ENCODE assay signal across 17 cellular contexts in genomic region chr9:33403941-33404781, GRCh38. TPM values are rescaled to one million over a fixed set of nuclear protein-coding genes. Genes with fewer than 3 reads are reported as not detected.
A peak's percentile ranks its signal among the peaks of the same experiment; 100 is the strongest.
DNase-seq lines count a peak whose midpoint lies in the region; ATAC-seq and TF ChIP-seq lines count a peak whose summit lies in the region.
"Had no signal": no experiment of that assay in that cellular context is flagged by ENCODE, and none has a peak within 500 bp of the region (broad histone marks: within the 10 kb centered on the region; RNA-seq: fewer than 3 reads in every experiment).

No MANE protein-coding gene starts in this region.

- H3K4me1 ChIP-seq in mammary epithelial cell (ENCODE audit: insufficient read depth, low read length) (peaks cover 21% of the 10 kb centered on the region), right cardiac atrium (ENCODE audit: control insufficient read depth, insufficient read depth, low read length) (no peaks in the 10 kb centered on the region), gastrocnemius medialis (peaks cover 24 to 30% of the 10 kb centered on the region in 2 donors), testis (peaks cover 18% of the 10 kb centered on the region)

- BruUV-seq in mammary epithelial cell (replicated peaks; lab: Mats Ljungman, UMichigan) = no TSS peak

- H3K27me3 ChIP-seq in mammary epithelial cell (ENCODE audit: insufficient read depth, low read length) (no peaks in the 10 kb centered on the region), right cardiac atrium (ENCODE audit: control insufficient read depth, insufficient read depth) (no peaks in the 10 kb centered on the region), gastrocnemius medialis (no peaks in the 10 kb centered on the region), testis (no peaks in the 10 kb centered on the region)
- H3K27me3 ChIP-seq: uterus had no signal

- H3K9me3 ChIP-seq in mammary epithelial cell (replicated peaks; ENCODE audit: insufficient read depth, low read length) (no peaks in the 10 kb centered on the region), right cardiac atrium (ENCODE audit: control insufficient read depth, low read length) (no peaks in the 10 kb centered on the region), gastrocnemius medialis (no peaks in the 10 kb centered on the region), testis (no peaks in the 10 kb centered on the region)
- H3K9me3 ChIP-seq: uterus had no signal

- no peak overlapping the region for H3K4me2 ChIP-seq in mammary epithelial cell (ENCODE audit: insufficient read depth, low read depth, low read length)

- intact Hi-C loops in mammary epithelial cell (cut with micrococcal nuclease) (loop anchor here (1.0 to 5.0 kb wide), 3 partner anchors 62 to 318 kb away; no protein-coding TSS in a partner anchor), right cardiac atrium (cut with DNase I) (no loop called here), gastrocnemius medialis (cut with DNase I; ENCODE audit: low total_unique reads) (loop anchor here (10.0 kb wide), 1 partner anchor 119 kb away; no protein-coding TSS in a partner anchor), testis (cut with DNase I; ENCODE audit: low total_unique reads) (no loop called here)

- peak; percentile 67 to 91 for ATAC-seq in right cardiac atrium
- peak in 1 of 2 donors; percentile 42 for ATAC-seq in gastrocnemius medialis

- H3K27ac Mint-ChIP-seq in activated naive CD4-positive, alpha-beta T cell treated with anti-CD3 and anti-CD28 coated beads, Interleukin-2, amount 50 U/mL, for 24 hours = peak overlapping the region; percentile 65
- H3K27ac Mint-ChIP-seq in osteocyte (ENCODE audit: unreplicated experiment) = no peak overlapping the region
- H3K27ac Mint-ChIP-seq: memory B cell; stimulated activated naive CD8-positive, alpha-beta T cell treated with anti-CD3 and anti-CD28 coated beads, Interleukin-15, Interleukin-2, amounts not matched to agents 100 ng/mL and 50 ng/mL, for 24 hours had no signal

- H3K27ac ChIP-seq in mammary epithelial cell (ENCODE audit: insufficient read depth, low read depth, low read length) = no peak overlapping the region
- H3K27ac ChIP-seq in right cardiac atrium (ENCODE audit: low read length) = peak overlapping the region; percentile 32
- H3K27ac ChIP-seq in gastrocnemius medialis = peak overlapping the region; percentile 4 to 77 (median 26)
- peak overlapping the region in 1 of 2 donors; percentile 31 for H3K27ac ChIP-seq in testis

- no peaks in the 10 kb centered on the region for H4K20me1 ChIP-seq in mammary epithelial cell (ENCODE audit: insufficient read depth, low read length)

- H3K4me3 Mint-ChIP-seq in activated naive CD4-positive, alpha-beta T cell treated with anti-CD3 and anti-CD28 coated beads, Interleukin-2, amount 50 U/mL, for 24 hours = no peak overlapping the region
- no peak overlapping the region for H3K4me3 Mint-ChIP-seq in osteocyte (ENCODE audit: unreplicated experiment)
- H3K4me3 Mint-ChIP-seq: CD14-positive monocyte; memory B cell; stimulated activated naive CD8-positive, alpha-beta T cell treated with anti-CD3 and anti-CD28 coated beads, Interleukin-15, Interleukin-2, amounts not matched to agents 100 ng/mL and 50 ng/mL, for 24 hours had no signal

- no peaks in the 10 kb centered on the region for H3K79me2 ChIP-seq in mammary epithelial cell (ENCODE audit: insufficient read depth, low read length)

- CTCF ChIA-PET in mammary epithelial cell (lab: Charles Lee; ENCODE audit: low non-redundant PET) = interaction anchor here (2.5 kb wide), 1 partner anchor 63 kb away, joined by 11 read pairs; no protein-coding TSS in a partner anchor

- 73% methylated on average over 15 of the region's 17 CpGs for WGBS in mammary epithelial cell (ENCODE audit: low coverage, missing lambda C conversion rate)
- WGBS in right cardiac atrium = 72% methylated on average over 17 of the region's 17 CpGs
- 87 to 89% methylated on average over 17 of the region's 17 CpGs for WGBS in testis, 2 donors

- dilution Hi-C loops in mammary epithelial cell (cut with HindIII; ENCODE audit: low sequenced_read_pairs) = no loop called here

- DNase-seq in activated naive CD4-positive, alpha-beta T cell treated with Interleukin-2 at 50 U/mL for 16 hours = no peak
- DNase-seq in mammary epithelial cell (no peak), right cardiac atrium (peak in 2 of 3 donors; percentile 49 to 64), gastrocnemius medialis (no peak), testis (no peak), osteocyte (ENCODE audit: extremely low spot score, unreplicated experiment) (no peak), DMS114 treated with DMSO at 0.1 percent for 48 hours (lab: John Stamatoyannopoulos, UW; ENCODE audit: unreplicated experiment) (no peak)
- DNase-seq: cortex of kidney had no signal

- no peaks in the 10 kb centered on the region for H3K36me3 Mint-ChIP-seq in activated naive CD4-positive, alpha-beta T cell treated with anti-CD3 and anti-CD28 coated beads, Interleukin-2, amount 50 U/mL, for 24 hours
- no peaks in the 10 kb centered on the region for H3K36me3 Mint-ChIP-seq in osteocyte (ENCODE audit: unreplicated experiment)
- H3K36me3 Mint-ChIP-seq: CD14-positive monocyte, memory B cell had no signal

- no peak for TF ChIP-seq POLR2A in gastrocnemius medialis (IDR thresholded peaks at IDR 0.05)
- no peak for TF ChIP-seq POLR2A in testis (IDR thresholded peaks at IDR 0.05)

- peak overlapping the region; percentile 52 for H2AFZ ChIP-seq in mammary epithelial cell (ENCODE audit: low read depth, low read length)

- no peak overlapping the region for H3K4me3 ChIP-seq in mammary epithelial cell (replicated peaks in 1 of 3; ENCODE audit: insufficient read depth in 1 of 3, low read depth in 2 of 3, low read length in 3 of 3)
- H3K4me3 ChIP-seq in right cardiac atrium (ENCODE audit: low read length) = no peak overlapping the region
- no peak overlapping the region for H3K4me3 ChIP-seq in gastrocnemius medialis
- H3K4me3 ChIP-seq in testis = no peak overlapping the region
- H3K4me3 ChIP-seq: uterus had no signal

- H3K36me3 ChIP-seq in mammary epithelial cell (ENCODE audit: insufficient read depth, low read length) (no peaks in the 10 kb centered on the region), gastrocnemius medialis (no peaks in the 10 kb centered on the region), testis (ENCODE audit: low read depth, missing control alignments) (no peaks in the 10 kb centered on the region)
- H3K36me3 ChIP-seq: uterus had no signal

- no peak overlapping the region for H3K9ac ChIP-seq in mammary epithelial cell (ENCODE audit: insufficient read depth, low read length)

- in situ Hi-C loops in mammary epithelial cell (cut with MboI; ENCODE audit: low sequenced_read_pairs in 2 of 2) (no loop called here), gastrocnemius medialis (cut with MboI; ENCODE audit: low sequenced_read_pairs in 4 of 4) (no loop called here)

- H3K9me3 Mint-ChIP-seq in activated naive CD4-positive, alpha-beta T cell treated with anti-CD3 and anti-CD28 coated beads, Interleukin-2, amount 50 U/mL, for 24 hours = no peaks in the 10 kb centered on the region
- no peaks in the 10 kb centered on the region for H3K9me3 Mint-ChIP-seq in osteocyte (ENCODE audit: unreplicated experiment)
- H3K9me3 Mint-ChIP-seq: memory B cell; stimulated activated naive CD8-positive, alpha-beta T cell treated with anti-CD3 and anti-CD28 coated beads, Interleukin-15, Interleukin-2, amounts not matched to agents 100 ng/mL and 50 ng/mL, for 24 hours had no signal

- TF ChIP-seq CTCF in mammary epithelial cell (conservative IDR thresholded peaks at IDR 0.05 in 1 of 2, IDR thresholded peaks at IDR 0.05 in 1 of 2; ENCODE audit: extremely low read depth in 1 of 2, insufficient read depth in 1 of 2, low read depth in 1 of 2, low read length in 2 of 2) = no peak
- no peak for TF ChIP-seq CTCF in gastrocnemius medialis (IDR thresholded peaks at IDR 0.05 in 4 of 5, conservative IDR thresholded peaks at IDR 0.05 in 1 of 5)
- TF ChIP-seq CTCF in testis (IDR thresholded peaks at IDR 0.05) = no peak
- no peak for TF ChIP-seq CTCF in osteocyte (IDR thresholded peaks at IDR 0.05)

- no peaks in the 10 kb centered on the region for H3K27me3 Mint-ChIP-seq in activated naive CD4-positive, alpha-beta T cell treated with anti-CD3 and anti-CD28 coated beads, Interleukin-2, amount 50 U/mL, for 24 hours
- peaks cover 9% of the 10 kb centered on the region for H3K27me3 Mint-ChIP-seq in osteocyte (ENCODE audit: unreplicated experiment)
- H3K27me3 Mint-ChIP-seq: stimulated activated naive CD8-positive, alpha-beta T cell treated with anti-CD3 and anti-CD28 coated beads, Interleukin-15, Interleukin-2, amounts not matched to agents 100 ng/mL and 50 ng/mL, for 24 hours had no signal

- H3K4me1 Mint-ChIP-seq in activated naive CD4-positive, alpha-beta T cell treated with anti-CD3 and anti-CD28 coated beads, Interleukin-2, amount 50 U/mL, for 24 hours = peaks cover 9% of the 10 kb centered on the region
- H3K4me1 Mint-ChIP-seq in osteocyte (ENCODE audit: unreplicated experiment) = peaks cover 7% of the 10 kb centered on the region
- H3K4me1 Mint-ChIP-seq: memory B cell had no signal

RNA-seq across cellular contexts. Expression of gene AQP7, which starts 1.8 kb away (rescaled TPM):
- total RNA-seq in mammary epithelial cell = under 1 TPM in 1 of 2 donors, not detected in 1; 0.56 TPM
- not detected for polyA plus RNA-seq in mammary epithelial cell
- polyA minus RNA-seq in mammary epithelial cell = not detected
- total RNA-seq in right cardiac atrium = 100 to 1,000 TPM in 3 of 4 donors, 10 to 100 TPM in 1; 68.6 to 180 (median 126) TPM
- polyA plus RNA-seq in right cardiac atrium = 161 TPM
- 10 to 100 TPM in 1 of 4 donors, 1 to 10 TPM in 3; 2.1 to 10.7 (median 4.1) TPM for total RNA-seq in gastrocnemius medialis
- 10 to 100 TPM; 19.1 to 37.6 TPM for total RNA-seq in testis
- polyA plus RNA-seq in testis (ENCODE audit: insufficient read depth, low read depth, low replicate concordance) = 55.6 TPM
- 0.68 TPM in 1 of 2 replicates, not detected in the other for total RNA-seq in osteocyte
- total RNA-seq: A673; activated CD8-positive, alpha-beta memory T cell treated with anti-CD3 and anti-CD28 coated beads for 36 hours; epithelial cell of proximal tubule; glomerular endothelial cell had no signal
- polyA plus RNA-seq: CD14-positive monocyte had no signal

RNA-seq across cellular contexts. Expression of gene AQP3, which starts 43.2 kb away (rescaled TPM):
- total RNA-seq in mammary epithelial cell (10 to 100 TPM; 11.0 to 20.0 TPM), right cardiac atrium (10 to 100 TPM; 15.9 to 77.5 (median 20.2) TPM), gastrocnemius medialis (10 to 100 TPM in 2 of 4 donors, 1 to 10 TPM in 2; 1.7 to 24.2 (median 13.5) TPM), testis (1 to 10 TPM; 4.6 to 9.0 TPM), osteocyte (0.86 and 1.1 TPM in 2 replicates)
- polyA plus RNA-seq in mammary epithelial cell (38.7 TPM), right cardiac atrium (18.7 TPM), testis (ENCODE audit: insufficient read depth, low read depth, low replicate concordance) (6.3 TPM)
- 50.9 TPM for polyA minus RNA-seq in mammary epithelial cell

Comparison
In these comparisons a context has a peak if more than half of its experiments do, and no peak if none do; other contexts are left out.
1. DNase-seq: peak in right cardiac atrium (2 of 3); none in activated naive CD4-positive, alpha-beta T cell treated with Interleukin-2 at 50 U/mL for 16 hours (single experiment), mammary epithelial cell (single experiment), gastrocnemius medialis (0 of 2), testis (single experiment), osteocyte (single experiment) and DMS114 treated with DMSO at 0.1 percent for 48 hours (single experiment).
2. intact Hi-C loops: an anchor here in mammary epithelial cell (1.0 to 5.0 kb wide) and gastrocnemius medialis (10.0 kb wide); none called in right cardiac atrium and testis.